Comparison of ENCODE assay signal across 8 cellular contexts in genomic region chr10:59709472-59710125, GRCh38. TPM values are rescaled to one million over a fixed set of nuclear protein-coding genes. Genes with fewer than 3 reads are reported as not detected.
DNase-seq lines count a peak whose midpoint lies in the region; ATAC-seq lines count a peak whose summit lies in the region.

A gene with protein sequence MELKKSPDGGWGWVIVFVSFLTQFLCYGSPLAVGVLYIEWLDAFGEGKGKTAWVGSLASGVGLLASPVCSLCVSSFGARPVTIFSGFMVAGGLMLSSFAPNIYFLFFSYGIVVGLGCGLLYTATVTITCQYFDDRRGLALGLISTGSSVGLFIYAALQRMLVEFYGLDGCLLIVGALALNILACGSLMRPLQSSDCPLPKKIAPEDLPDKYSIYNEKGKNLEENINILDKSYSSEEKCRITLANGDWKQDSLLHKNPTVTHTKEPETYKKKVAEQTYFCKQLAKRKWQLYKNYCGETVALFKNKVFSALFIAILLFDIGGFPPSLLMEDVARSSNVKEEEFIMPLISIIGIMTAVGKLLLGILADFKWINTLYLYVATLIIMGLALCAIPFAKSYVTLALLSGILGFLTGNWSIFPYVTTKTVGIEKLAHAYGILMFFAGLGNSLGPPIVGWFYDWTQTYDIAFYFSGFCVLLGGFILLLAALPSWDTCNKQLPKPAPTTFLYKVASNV (minus strand): TSS chr10:59709850. CDS start chr10:59684291, 25,559 bp downstream.

- no peaks in the 10 kb centered on the region for H3K79me2 ChIP-seq in GM23248 (ENCODE audit: insufficient read depth)

- H3F3A ChIP-seq in GM23248 (ENCODE audit: insufficient read depth): no peaks in the 10 kb centered on the region

- peaks cover 3% of the 10 kb centered on the region for H3K9me3 Mint-ChIP-seq in stimulated activated memory B cell treated with anti-CD40 and anti-IgM and Interleukin-4, amounts not matched to agents 10 μg/mL and 1 μg/mL and 100 μg/mL, for 72 hours

- peaks cover 7% of the 10 kb centered on the region for H3K4me1 Mint-ChIP-seq in stimulated activated memory B cell treated with anti-CD40 and anti-IgM and Interleukin-4, amounts not matched to agents 10 μg/mL and 1 μg/mL and 100 μg/mL, for 72 hours

- H3K36me3 ChIP-seq in GM23248 (ENCODE audit: low read depth) (no peaks in the 10 kb centered on the region), ectodermal cell (ENCODE audit: control insufficient read depth, insufficient read depth, low read length) (no peaks in the 10 kb centered on the region)

- H3K9me3 ChIP-seq in GM23248 (ENCODE audit: low read depth) (no peaks in the 10 kb centered on the region), ectodermal cell (ENCODE audit: control insufficient read depth, low read length) (no peaks in the 10 kb centered on the region)

- in situ Hi-C loops in GM23248 (cut with MboI): no loop called here

- H3K27me3 ChIP-seq in GM23248 (replicated peaks; ENCODE audit: insufficient read depth): peaks cover 54% of the 10 kb centered on the region
- H3K27me3 ChIP-seq in ectodermal cell (ENCODE audit: control insufficient read depth, insufficient read depth, low read length, poor library complexity, severe bottlenecking): peaks cover 15% of the 10 kb centered on the region

- H3K9me2 ChIP-seq in GM23248 (ENCODE audit: insufficient read depth): no peaks in the 10 kb centered on the region

- peak within 1 kb of the TSS; percentile 76 for H3K4me3 Mint-ChIP-seq in stimulated activated memory B cell treated with anti-CD40 and anti-IgM and Interleukin-4, amounts not matched to agents 10 μg/mL and 1 μg/mL and 100 μg/mL, for 72 hours

- peaks cover 67% of the 10 kb centered on the region for H3K27me3 Mint-ChIP-seq in stimulated activated memory B cell treated with anti-CD40 and anti-IgM and Interleukin-4, amounts not matched to agents 10 μg/mL and 1 μg/mL and 100 μg/mL, for 72 hours

- peak within 1 kb of the TSS; percentile 35 for H3K9ac ChIP-seq in GM23248

- H3K4me1 ChIP-seq in GM23248 (ENCODE audit: insufficient read depth) (peaks cover 5% of the 10 kb centered on the region; the same call in 1 of the 2 replicates), ectodermal cell (ENCODE audit: control insufficient read depth, insufficient read depth, low read length) (peaks cover 6% of the 10 kb centered on the region)

- DNase-seq in NCI-H2196 (lab: John Stamatoyannopoulos, UW; ENCODE audit: unreplicated experiment) (peak; percentile 10), NCI-H2196 treated with DMSO at 0.1 percent for 48 hours (lab: John Stamatoyannopoulos, UW; ENCODE audit: unreplicated experiment) (no peak), GM23248 (peak; percentile 45), T1000 (lab: John Stamatoyannopoulos, UW) (peak; percentile 53), medulla oblongata (ENCODE audit: extremely low spot score) (peak; percentile 86)
- no peak for DNase-seq in Jurkat, Clone E6-1 (ENCODE audit: low read depth, low spot score)

- no peaks in the 10 kb centered on the region for H4K20me1 ChIP-seq in GM23248 (ENCODE audit: insufficient read depth)

- H3K27ac Mint-ChIP-seq in stimulated activated memory B cell treated with anti-CD40 and anti-IgM and Interleukin-4, amounts not matched to agents 10 μg/mL and 1 μg/mL and 100 μg/mL, for 72 hours: peak within 1 kb of the TSS; percentile 71

- H3K27ac ChIP-seq in GM23248 (no peak within 1 kb of the TSS), ectodermal cell (ENCODE audit: insufficient read depth, low read depth, low read length, poor library complexity, severe bottlenecking) (peak within 1 kb of the TSS; percentile 84)

- peak within 1 kb of the TSS; percentile 80 for H2AFZ ChIP-seq in GM23248

- peak; percentile 86 for ATAC-seq in stimulated activated memory B cell treated with anti-CD40 and anti-IgM and Interleukin-4, amounts not matched to agents 10 μg/mL and 1 μg/mL and 100 μg/mL, for 72 hours

- peak within 1 kb of the TSS; percentile 83 for H3K4me2 ChIP-seq in GM23248 (ENCODE audit: unreplicated experiment)

- 1 to 2% methylated on average over 54 to 64 of the region's 66 CpGs for WGBS in GM23248 (ENCODE audit: low coverage in 1 of 2, low lambda C conversion rate in 2 of 2, missing lambda C conversion rate in 2 of 2), 2 experiments
- WGBS in ectodermal cell, 2 experiments: 0% methylated on average over 65 to 66 of the region's 66 CpGs

- no peaks in the 10 kb centered on the region for H3K36me3 Mint-ChIP-seq in stimulated activated memory B cell treated with anti-CD40 and anti-IgM and Interleukin-4, amounts not matched to agents 10 μg/mL and 1 μg/mL and 100 μg/mL, for 72 hours

- H3K4me3 ChIP-seq in GM23248: peak within 1 kb of the TSS; percentile 74
- peak within 1 kb of the TSS; percentile 27 for H3K4me3 ChIP-seq in Jurkat, Clone E6-1 (ENCODE audit: low read length)
- peak within 1 kb of the TSS; percentile 62 for H3K4me3 ChIP-seq in ectodermal cell (ENCODE audit: insufficient read depth, low read depth, low read length)

RNA-seq across cellular contexts. Expression of the gene that starts here (rescaled TPM):
- not detected in 2 replicates for total RNA-seq in GM23248 (2014; rRNA removed; shearing (Covaris generic))
- not detected in 2 replicates for polyA plus RNA-seq in GM23248 (2016; fragmentation: Nextera tagmentation; extraction: Ambion mirVana)
- polyA plus RNA-seq in Jurkat, Clone E6-1 (2012; ENCODE audit: insufficient read depth, insufficient read length): 2.9 TPM
- 25.9 TPM for polyA plus RNA-seq in ectodermal cell (2013, experiment 1 of 4)
- polyA plus RNA-seq in ectodermal cell (2013, experiment 2 of 4): 28.8 TPM
- 22.8 TPM for polyA plus RNA-seq in ectodermal cell (2013, experiment 3 of 4)
- 24.6 TPM for polyA plus RNA-seq in ectodermal cell (2013, experiment 4 of 4)

Comparison
In these comparisons a context has a peak if more than half of its experiments do, and no peak if none do; other contexts are left out.
1. DNase-seq: peak in NCI-H2196 (single experiment), T1000 (single experiment) and medulla oblongata (single experiment); none in NCI-H2196 treated with DMSO at 0.1 percent for 48 hours (single experiment) and Jurkat, Clone E6-1 (single experiment).
2. Peak in DNase-seq, H3K4me3 ChIP-seq, H3K9ac ChIP-seq and H3K4me2 ChIP-seq in GM23248; RNA of the gene not detected or under 1 TPM.
3. Peak in every context shown above with its lines, with median percentiles within 50 percentile points of each other: H3K4me3 ChIP-seq.